1 cellular context compared by ENCODE assay signal in the genomic region with DNA sequence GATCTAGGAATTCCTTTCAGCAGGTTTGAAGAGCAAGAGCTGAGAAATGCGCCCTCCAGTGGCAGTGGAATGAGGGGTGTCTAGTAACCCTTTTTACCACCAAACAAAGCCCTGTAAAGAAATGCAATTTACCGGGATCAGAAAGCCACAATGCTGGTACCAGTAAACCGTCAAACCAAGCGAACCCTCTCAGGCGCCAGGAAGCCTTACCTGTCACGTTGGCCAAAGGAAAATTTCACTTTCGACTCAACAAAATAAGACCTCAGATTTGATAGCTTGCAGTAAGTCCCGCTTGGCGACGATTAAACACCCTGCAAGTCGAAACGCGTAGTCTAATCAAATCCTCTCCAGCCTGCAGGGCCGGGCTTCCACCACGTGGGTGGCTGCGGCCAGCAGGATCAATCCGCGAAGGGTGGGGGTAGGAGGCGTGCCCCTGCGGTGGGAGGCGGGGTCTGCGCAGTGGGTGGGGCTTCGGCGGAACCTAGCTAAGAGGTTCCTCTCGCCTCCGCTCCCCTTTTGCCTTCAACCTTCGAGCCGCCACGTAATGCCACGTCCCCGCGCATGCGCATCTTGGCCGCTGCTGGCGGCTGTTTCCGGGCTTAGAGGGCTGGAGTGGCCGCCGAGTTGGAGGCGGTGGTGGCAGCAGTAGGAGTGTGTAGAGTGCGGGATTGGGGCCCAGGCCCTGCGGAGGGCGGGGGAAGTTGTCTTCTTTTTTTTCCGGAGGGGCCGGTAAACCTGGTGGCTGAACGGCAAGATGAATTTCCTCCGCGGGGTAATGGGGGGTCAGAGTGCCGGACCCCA.
A peak's percentile ranks its signal among the peaks of the same experiment; 100 is the strongest.
TF ChIP-seq lines count a peak whose summit lies in the region.

A gene with protein sequence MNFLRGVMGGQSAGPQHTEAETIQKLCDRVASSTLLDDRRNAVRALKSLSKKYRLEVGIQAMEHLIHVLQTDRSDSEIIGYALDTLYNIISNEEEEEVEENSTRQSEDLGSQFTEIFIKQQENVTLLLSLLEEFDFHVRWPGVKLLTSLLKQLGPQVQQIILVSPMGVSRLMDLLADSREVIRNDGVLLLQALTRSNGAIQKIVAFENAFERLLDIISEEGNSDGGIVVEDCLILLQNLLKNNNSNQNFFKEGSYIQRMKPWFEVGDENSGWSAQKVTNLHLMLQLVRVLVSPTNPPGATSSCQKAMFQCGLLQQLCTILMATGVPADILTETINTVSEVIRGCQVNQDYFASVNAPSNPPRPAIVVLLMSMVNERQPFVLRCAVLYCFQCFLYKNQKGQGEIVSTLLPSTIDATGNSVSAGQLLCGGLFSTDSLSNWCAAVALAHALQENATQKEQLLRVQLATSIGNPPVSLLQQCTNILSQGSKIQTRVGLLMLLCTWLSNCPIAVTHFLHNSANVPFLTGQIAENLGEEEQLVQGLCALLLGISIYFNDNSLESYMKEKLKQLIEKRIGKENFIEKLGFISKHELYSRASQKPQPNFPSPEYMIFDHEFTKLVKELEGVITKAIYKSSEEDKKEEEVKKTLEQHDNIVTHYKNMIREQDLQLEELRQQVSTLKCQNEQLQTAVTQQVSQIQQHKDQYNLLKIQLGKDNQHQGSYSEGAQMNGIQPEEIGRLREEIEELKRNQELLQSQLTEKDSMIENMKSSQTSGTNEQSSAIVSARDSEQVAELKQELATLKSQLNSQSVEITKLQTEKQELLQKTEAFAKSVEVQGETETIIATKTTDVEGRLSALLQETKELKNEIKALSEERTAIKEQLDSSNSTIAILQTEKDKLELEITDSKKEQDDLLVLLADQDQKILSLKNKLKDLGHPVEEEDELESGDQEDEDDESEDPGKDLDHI (plus strand): TSS at position 512 of the 801 bp plus-strand sequence. CDS start 243 bp downstream, at position 755.

TF ChIP-seq in HepG2, 621 proteins besides CTCF, POLR2A, EP300 and RAD21 (continued from another document and continues in another):
- TF ChIP-seq NCOA1 (CRISPR knock-in tag; IDR thresholded peaks at IDR 0.05) (no peak), PITX1 (CRISPR knock-in tag; IDR thresholded peaks at IDR 0.05) (peak; percentile 53; the same call in 1 of the 2 replicates), ARNT2 (CRISPR knock-in tag; IDR thresholded peaks at IDR 0.05; ENCODE audit: low read depth) (no peak), AGO1 (IDR thresholded peaks at IDR 0.05; ENCODE audit: low read depth, low read length, poor library complexity, severe bottlenecking) (peak; percentile 35), SRSF1 (optimal IDR thresholded peaks at IDR 0.05; ENCODE audit: low read depth, low read length) (peak; percentile 37), RBM22 (optimal IDR thresholded peaks at IDR 0.05; ENCODE audit: low read length) (no peak), ZFP36L1 (CRISPR knock-in tag; IDR thresholded peaks at IDR 0.05) (0 out of 2 replicates have a peak, but pooled peaks have one; percentile 16), ZNF383 (CRISPR knock-in tag; IDR thresholded peaks at IDR 0.05; ENCODE audit: borderline replicate concordance) (peak; percentile 77; the same call in 1 of the 2 replicates), MAZ (IDR thresholded peaks at IDR 0.05; ENCODE audit: borderline replicate concordance, low read depth, low read length) (peak; percentile 96), MAZ (CRISPR knock-in tag; IDR thresholded peaks at IDR 0.05; ENCODE audit: low read depth) (peak; percentile 70; the same call in 1 of the 2 replicates), SPEN (CRISPR knock-in tag; IDR thresholded peaks at IDR 0.05; ENCODE audit: low read depth) (peak; percentile 59), SP4 (CRISPR knock-in tag; IDR thresholded peaks at IDR 0.05) (peak; percentile 87), ZNF850 (CRISPR knock-in tag; conservative IDR thresholded peaks at IDR 0.05) (no peak), ATF7 (IDR thresholded peaks at IDR 0.05) (no peak), ATF7 (CRISPR knock-in tag; IDR thresholded peaks at IDR 0.05) (0 out of 2 replicates have a peak, but pooled peaks have one; percentile 60), KDM4B (CRISPR knock-in tag; IDR thresholded peaks at IDR 0.05) (peak; percentile 57; the same call in 1 of the 2 replicates), ZNF124 (CRISPR knock-in tag; IDR thresholded peaks at IDR 0.05) (peak; percentile 19; the same call in 1 of the 2 replicates), POLR2G (IDR thresholded peaks at IDR 0.05; ENCODE audit: low read depth, low read length) (peak; percentile 96), ZNF451 (CRISPR knock-in tag; IDR thresholded peaks at IDR 0.05) (peak; percentile 42; the same call in 1 of the 2 replicates), ZFP1 (CRISPR knock-in tag; IDR thresholded peaks at IDR 0.05) (peak; percentile 78; the same call in 1 of the 2 replicates), ZFP36 (IDR thresholded peaks at IDR 0.05; ENCODE audit: borderline replicate concordance, low read depth, low read length, partially characterized antibody) (no peak), ZC3H4 (CRISPR knock-in tag; IDR thresholded peaks at IDR 0.05; ENCODE audit: borderline replicate concordance) (peak; percentile 38; the same call in 1 of the 2 replicates), POLR2AphosphoS5 (IDR thresholded peaks at IDR 0.05; ENCODE audit: low read depth, low read length) (peak; percentile 95), FOXM1 (CRISPR knock-in tag; IDR thresholded peaks at IDR 0.05) (no peak), KMT2B (CRISPR knock-in tag; IDR thresholded peaks at IDR 0.05) (peak; percentile 42; the same call in 1 of the 2 replicates), ZFY (CRISPR knock-in tag; IDR thresholded peaks at IDR 0.05) (peak; percentile 89), ZNF160 (CRISPR knock-in tag; IDR thresholded peaks at IDR 0.05) (peak; percentile 26; the same call in 1 of the 2 replicates), NCOA2 (CRISPR knock-in tag; IDR thresholded peaks at IDR 0.05) (no peak; the same call in 1 of the 2 replicates), ZNF263 (CRISPR knock-in tag; IDR thresholded peaks at IDR 0.05) (peak; percentile 46; the same call in 1 of the 2 replicates), NR2C2 (CRISPR knock-in tag; IDR thresholded peaks at IDR 0.05; ENCODE audit: borderline replicate concordance) (peak; percentile 85)
- TF ChIP-seq, protein P1, sequence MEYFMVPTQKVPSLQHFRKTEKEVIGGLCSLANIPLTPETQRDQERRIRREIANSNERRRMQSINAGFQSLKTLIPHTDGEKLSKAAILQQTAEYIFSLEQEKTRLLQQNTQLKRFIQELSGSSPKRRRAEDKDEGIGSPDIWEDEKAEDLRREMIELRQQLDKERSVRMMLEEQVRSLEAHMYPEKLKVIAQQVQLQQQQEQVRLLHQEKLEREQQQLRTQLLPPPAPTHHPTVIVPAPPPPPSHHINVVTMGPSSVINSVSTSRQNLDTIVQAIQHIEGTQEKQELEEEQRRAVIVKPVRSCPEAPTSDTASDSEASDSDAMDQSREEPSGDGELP (IDR thresholded peaks at IDR 0.05; ENCODE audit: borderline replicate concordance, low read depth), result peak; percentile 43; the same call in 1 of the 2 replicates
- TF ChIP-seq, protein P2, sequence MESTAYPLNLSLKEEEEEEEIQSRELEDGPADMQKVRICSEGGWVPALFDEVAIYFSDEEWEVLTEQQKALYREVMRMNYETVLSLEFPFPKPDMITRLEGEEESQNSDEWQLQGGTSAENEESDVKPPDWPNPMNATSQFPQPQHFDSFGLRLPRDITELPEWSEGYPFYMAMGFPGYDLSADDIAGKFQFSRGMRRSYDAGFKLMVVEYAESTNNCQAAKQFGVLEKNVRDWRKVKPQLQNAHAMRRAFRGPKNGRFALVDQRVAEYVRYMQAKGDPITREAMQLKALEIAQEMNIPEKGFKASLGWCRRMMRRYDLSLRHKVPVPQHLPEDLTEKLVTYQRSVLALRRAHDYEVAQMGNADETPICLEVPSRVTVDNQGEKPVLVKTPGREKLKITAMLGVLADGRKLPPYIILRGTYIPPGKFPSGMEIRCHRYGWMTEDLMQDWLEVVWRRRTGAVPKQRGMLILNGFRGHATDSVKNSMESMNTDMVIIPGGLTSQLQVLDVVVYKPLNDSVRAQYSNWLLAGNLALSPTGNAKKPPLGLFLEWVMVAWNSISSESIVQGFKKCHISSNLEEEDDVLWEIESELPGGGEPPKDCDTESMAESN (CRISPR knock-in tag; conservative IDR thresholded peaks at IDR 0.05), result no peak; the same call in 1 of the 2 replicates
- TF ChIP-seq, protein P3, sequence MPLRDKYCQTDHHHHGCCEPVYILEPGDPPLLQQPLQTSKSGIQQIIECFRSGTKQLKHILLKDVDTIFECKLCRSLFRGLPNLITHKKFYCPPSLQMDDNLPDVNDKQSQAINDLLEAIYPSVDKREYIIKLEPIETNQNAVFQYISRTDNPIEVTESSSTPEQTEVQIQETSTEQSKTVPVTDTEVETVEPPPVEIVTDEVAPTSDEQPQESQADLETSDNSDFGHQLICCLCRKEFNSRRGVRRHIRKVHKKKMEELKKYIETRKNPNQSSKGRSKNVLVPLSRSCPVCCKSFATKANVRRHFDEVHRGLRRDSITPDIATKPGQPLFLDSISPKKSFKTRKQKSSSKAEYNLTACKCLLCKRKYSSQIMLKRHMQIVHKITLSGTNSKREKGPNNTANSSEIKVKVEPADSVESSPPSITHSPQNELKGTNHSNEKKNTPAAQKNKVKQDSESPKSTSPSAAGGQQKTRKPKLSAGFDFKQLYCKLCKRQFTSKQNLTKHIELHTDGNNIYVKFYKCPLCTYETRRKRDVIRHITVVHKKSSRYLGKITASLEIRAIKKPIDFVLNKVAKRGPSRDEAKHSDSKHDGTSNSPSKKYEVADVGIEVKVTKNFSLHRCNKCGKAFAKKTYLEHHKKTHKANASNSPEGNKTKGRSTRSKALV (CRISPR knock-in tag; IDR thresholded peaks at IDR 0.05), result peak; percentile 70; the same call in 1 of the 2 replicates
- TF ChIP-seq, protein P4, sequence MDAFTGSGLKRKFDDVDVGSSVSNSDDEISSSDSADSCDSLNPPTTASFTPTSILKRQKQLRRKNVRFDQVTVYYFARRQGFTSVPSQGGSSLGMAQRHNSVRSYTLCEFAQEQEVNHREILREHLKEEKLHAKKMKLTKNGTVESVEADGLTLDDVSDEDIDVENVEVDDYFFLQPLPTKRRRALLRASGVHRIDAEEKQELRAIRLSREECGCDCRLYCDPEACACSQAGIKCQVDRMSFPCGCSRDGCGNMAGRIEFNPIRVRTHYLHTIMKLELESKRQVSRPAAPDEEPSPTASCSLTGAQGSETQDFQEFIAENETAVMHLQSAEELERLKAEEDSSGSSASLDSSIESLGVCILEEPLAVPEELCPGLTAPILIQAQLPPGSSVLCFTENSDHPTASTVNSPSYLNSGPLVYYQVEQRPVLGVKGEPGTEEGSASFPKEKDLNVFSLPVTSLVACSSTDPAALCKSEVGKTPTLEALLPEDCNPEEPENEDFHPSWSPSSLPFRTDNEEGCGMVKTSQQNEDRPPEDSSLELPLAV (CRISPR knock-in tag; conservative IDR thresholded peaks at IDR 0.05; ENCODE audit: low read depth), result no peak
- TF ChIP-seq, protein P5, sequence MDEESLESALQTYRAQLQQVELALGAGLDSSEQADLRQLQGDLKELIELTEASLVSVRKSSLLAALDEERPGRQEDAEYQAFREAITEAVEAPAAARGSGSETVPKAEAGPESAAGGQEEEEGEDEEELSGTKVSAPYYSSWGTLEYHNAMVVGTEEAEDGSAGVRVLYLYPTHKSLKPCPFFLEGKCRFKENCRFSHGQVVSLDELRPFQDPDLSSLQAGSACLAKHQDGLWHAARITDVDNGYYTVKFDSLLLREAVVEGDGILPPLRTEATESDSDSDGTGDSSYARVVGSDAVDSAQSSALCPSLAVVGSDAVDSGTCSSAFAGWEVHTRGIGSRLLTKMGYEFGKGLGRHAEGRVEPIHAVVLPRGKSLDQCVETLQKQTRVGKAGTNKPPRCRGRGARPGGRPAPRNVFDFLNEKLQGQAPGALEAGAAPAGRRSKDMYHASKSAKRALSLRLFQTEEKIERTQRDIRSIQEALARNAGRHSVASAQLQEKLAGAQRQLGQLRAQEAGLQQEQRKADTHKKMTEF (CRISPR knock-in tag; IDR thresholded peaks at IDR 0.05), result peak; percentile 67
- TF ChIP-seq, protein P6, sequence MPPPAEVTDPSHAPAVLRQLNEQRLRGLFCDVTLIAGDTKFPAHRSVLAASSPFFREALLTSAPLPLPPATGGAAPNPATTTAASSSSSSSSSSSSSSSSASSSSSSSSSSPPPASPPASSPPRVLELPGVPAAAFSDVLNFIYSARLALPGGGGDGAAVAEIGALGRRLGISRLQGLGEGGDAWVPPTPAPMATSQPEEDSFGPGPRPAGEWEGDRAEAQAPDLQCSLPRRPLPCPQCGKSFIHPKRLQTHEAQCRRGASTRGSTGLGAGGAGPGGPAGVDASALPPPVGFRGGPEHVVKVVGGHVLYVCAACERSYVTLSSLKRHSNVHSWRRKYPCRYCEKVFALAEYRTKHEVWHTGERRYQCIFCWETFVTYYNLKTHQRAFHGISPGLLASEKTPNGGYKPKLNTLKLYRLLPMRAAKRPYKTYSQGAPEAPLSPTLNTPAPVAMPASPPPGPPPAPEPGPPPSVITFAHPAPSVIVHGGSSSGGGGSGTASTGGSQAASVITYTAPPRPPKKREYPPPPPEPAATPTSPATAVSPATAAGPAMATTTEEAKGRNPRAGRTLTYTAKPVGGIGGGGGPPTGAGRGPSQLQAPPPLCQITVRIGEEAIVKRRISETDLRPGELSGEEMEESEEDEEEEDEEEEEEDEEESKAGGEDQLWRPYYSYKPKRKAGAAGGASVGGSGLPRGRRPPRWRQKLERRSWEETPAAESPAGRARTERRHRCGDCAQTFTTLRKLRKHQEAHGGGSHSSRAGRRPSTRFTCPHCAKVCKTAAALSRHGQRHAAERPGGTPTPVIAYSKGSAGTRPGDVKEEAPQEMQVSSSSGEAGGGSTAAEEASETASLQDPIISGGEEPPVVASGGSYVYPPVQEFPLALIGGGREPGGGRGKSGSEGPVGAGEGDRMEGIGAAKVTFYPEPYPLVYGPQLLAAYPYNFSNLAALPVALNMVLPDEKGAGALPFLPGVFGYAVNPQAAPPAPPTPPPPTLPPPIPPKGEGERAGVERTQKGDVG (CRISPR knock-in tag; IDR thresholded peaks at IDR 0.05; ENCODE audit: borderline replicate concordance), result peak; percentile 7; the same call in 1 of the 2 replicates
- TF ChIP-seq, protein P7, sequence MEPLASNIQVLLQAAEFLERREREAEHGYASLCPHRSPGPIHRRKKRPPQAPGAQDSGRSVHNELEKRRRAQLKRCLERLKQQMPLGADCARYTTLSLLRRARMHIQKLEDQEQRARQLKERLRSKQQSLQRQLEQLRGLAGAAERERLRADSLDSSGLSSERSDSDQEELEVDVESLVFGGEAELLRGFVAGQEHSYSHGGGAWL (CRISPR knock-in tag; IDR thresholded peaks at IDR 0.05), result peak; percentile 82
- TF ChIP-seq, protein P8, sequence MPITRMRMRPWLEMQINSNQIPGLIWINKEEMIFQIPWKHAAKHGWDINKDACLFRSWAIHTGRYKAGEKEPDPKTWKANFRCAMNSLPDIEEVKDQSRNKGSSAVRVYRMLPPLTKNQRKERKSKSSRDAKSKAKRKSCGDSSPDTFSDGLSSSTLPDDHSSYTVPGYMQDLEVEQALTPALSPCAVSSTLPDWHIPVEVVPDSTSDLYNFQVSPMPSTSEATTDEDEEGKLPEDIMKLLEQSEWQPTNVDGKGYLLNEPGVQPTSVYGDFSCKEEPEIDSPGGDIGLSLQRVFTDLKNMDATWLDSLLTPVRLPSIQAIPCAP (CRISPR knock-in tag; IDR thresholded peaks at IDR 0.05; ENCODE audit: low read depth), result 0 out of 2 replicates have a peak, but pooled peaks have one; percentile 21
